In the genomic region with DNA sequence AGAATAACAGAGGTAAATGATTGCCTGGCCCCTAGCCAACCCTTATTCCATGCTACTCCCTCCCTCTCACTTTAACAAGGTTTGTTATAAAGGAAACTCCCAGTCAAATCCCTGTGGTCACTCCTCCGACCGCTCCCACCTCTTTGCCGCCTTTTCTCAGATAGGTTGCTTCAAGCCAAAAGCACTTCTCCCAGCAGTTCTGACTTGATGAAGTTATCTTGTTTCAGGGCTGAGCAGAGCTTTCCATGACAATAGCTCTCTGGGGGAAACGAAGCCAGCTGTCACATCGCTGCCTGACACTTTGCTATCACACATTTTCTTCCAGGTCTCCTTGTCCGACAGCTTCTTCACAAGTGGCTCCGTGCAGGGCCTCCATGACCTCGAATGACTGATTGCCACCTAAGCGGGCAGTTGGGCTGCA, we compare ENCODE assay signal across 24 cellular contexts.
DNase-seq lines count a peak whose midpoint lies in the region; ATAC-seq and TF ChIP-seq lines count a peak whose summit lies in the region.
"Had no signal": no experiment of that assay in that cellular context is flagged by ENCODE, and none has a peak within 500 bp of the region (broad histone marks: within the 10 kb centered on the region; RNA-seq: fewer than 3 reads in every experiment).

No MANE protein-coding gene starts in this region.

- TF ChIP-seq CTCF in heart left ventricle (IDR thresholded peaks at IDR 0.05) (no peak), mucosa of descending colon (IDR thresholded peaks at IDR 0.05) (no peak), vagina (IDR thresholded peaks at IDR 0.05) (no peak), lower leg skin (IDR thresholded peaks at IDR 0.05) (no peak)

- peak; percentile 99 for DNase-seq in NCI-H82 treated with DMSO at 0.1 percent for 48 hours (lab: John Stamatoyannopoulos, UW; ENCODE audit: unreplicated experiment)
- no peak for DNase-seq in NCI-H82 (lab: John Stamatoyannopoulos, UW)
- DNase-seq in heart left ventricle = peak in 4 of 5 donors; percentile 61 to 87 (median 72)
- DNase-seq in mucosa of descending colon = peak in 2 of 3 donors; percentile 36 to 81
- DNase-seq in vagina (ENCODE audit: extremely low spot score in 2 of 2) = peak; percentile 49 to 86
- no peak for DNase-seq in lower leg skin (ENCODE audit: low spot score in 2 of 2)
- no peak for DNase-seq in activated T-cell treated with anti-CD3 and anti-CD28 coated beads, Interleukin-2, amount 50 U/mL, for 1 hour
- DNase-seq in mesenteric fat pad (ENCODE audit: low spot score) = no peak
- DNase-seq: 8988T; activated CD4-positive, alpha-beta memory T cell treated with anti-CD3 and anti-CD28 coated beads, Interleukin-2, amount 10 ng/mL, durations not matched to agents 7 days and 5 days; activated CD8-positive, alpha-beta memory T cell treated with anti-CD3 and anti-CD28 coated beads, Interleukin-2, amount 50 U/mL, for 4 hours; activated naive CD4-positive, alpha-beta T cell treated with anti-CD3 and anti-CD28 coated beads, Interleukin-2, amount 10 ng/mL, durations not matched to agents 7 days and 5 days; C1 segment of cervical spinal cord; gastrocnemius medialis; HFFc6; left lung; naive B cell; NCI-H1694; NCI-H526 treated with DMSO at 0.1 percent for 48 hours; nucleus accumbens; SHP77; stimulated activated CD4-positive, alpha-beta T cell treated with anti-CD3 and anti-CD28 coated beads, Interleukin-4, amount 100 ng/mL, for 4 hours had no signal

- H3K4me1 ChIP-seq in heart left ventricle (peaks cover 0 to 39% (median 5%) of the 10 kb centered on the region in 12 donors), mucosa of descending colon (ENCODE audit: low read depth) (peaks cover 8% of the 10 kb centered on the region), vagina (peaks cover 3% of the 10 kb centered on the region)
- H3K4me1 ChIP-seq: left lung, prostate gland had no signal

- no peak overlapping the region for H3K4me3 ChIP-seq in heart left ventricle
- H3K4me3 ChIP-seq in mucosa of descending colon = no peak overlapping the region
- no peak overlapping the region for H3K4me3 ChIP-seq in vagina
- H3K4me3 ChIP-seq in lower leg skin (ENCODE audit: low read depth, poor library complexity, severe bottlenecking) = no peak overlapping the region
- H3K4me3 ChIP-seq: gastrocnemius medialis, left lung, prostate gland had no signal

- 24 to 32% (median 28%) methylated on average over 9 of the region's 9 CpGs for WGBS in heart left ventricle, 4 donors
- WGBS in lower leg skin, 2 donors = 73 to 80% methylated on average over 9 of the region's 9 CpGs

- intact Hi-C loops in heart left ventricle (cut with DNase I) = loop anchor here in 5 of 10 donors (1.0 to 5.0 kb wide), 7 partner anchors 47 to 122 kb away; no protein-coding TSS in a partner anchor
- intact Hi-C loops in mucosa of descending colon (cut with DNase I, micrococcal nuclease) = no loop called here
- intact Hi-C loops in vagina (cut with DNase I) = no loop called here
- intact Hi-C loops in lower leg skin (cut with DNase I; ENCODE audit: low total_unique reads) = no loop called here

- peaks cover 0 to 8% (median 0%) of the 10 kb centered on the region in 12 donors for H3K9me3 ChIP-seq in heart left ventricle
- H3K9me3 ChIP-seq in mucosa of descending colon = no peaks in the 10 kb centered on the region
- H3K9me3 ChIP-seq in vagina = no peaks in the 10 kb centered on the region
- H3K9me3 ChIP-seq: gastrocnemius medialis, left lung, prostate gland had no signal

- TF ChIP-seq POLR2A in heart left ventricle (IDR thresholded peaks at IDR 0.05) (no peak), vagina (IDR thresholded peaks at IDR 0.05) (no peak), lower leg skin (IDR thresholded peaks at IDR 0.05) (no peak)

- ATAC-seq in heart left ventricle (peak; percentile 75 to 89 (median 86)), mucosa of descending colon (peak; percentile 81)
- ATAC-seq: gastrocnemius medialis; left lung; stimulated activated effector memory CD8-positive, alpha-beta T cell treated with anti-CD3 and anti-CD28 coated beads, Interleukin-12 subunit alpha, Interleukin-12 subunit beta, amount 100 ng/mL, for 72 hours had no signal

- H3K36me3 ChIP-seq in heart left ventricle = no peaks in the 10 kb centered on the region
- H3K36me3 ChIP-seq in mucosa of descending colon (ENCODE audit: low read depth) = no peaks in the 10 kb centered on the region
- H3K36me3 ChIP-seq in vagina = no peaks in the 10 kb centered on the region
- H3K36me3 ChIP-seq: gastrocnemius medialis, left lung, prostate gland had no signal

- H3K27me3 ChIP-seq in heart left ventricle (no peaks in the 10 kb centered on the region), vagina (no peaks in the 10 kb centered on the region)
- H3K27me3 ChIP-seq: gastrocnemius medialis, left lung had no signal

- H3K27ac ChIP-seq in heart left ventricle (peak overlapping the region in 9 of 12 donors; percentile 53 to 82 (median 64)), vagina (no peak overlapping the region)
- H3K27ac ChIP-seq: gastrocnemius medialis, left lung, prostate gland had no signal

Comparison
In these comparisons a context has a peak if more than half of its experiments do, and no peak if none do; other contexts are left out.
1. DNase-seq: peak in NCI-H82 treated with DMSO at 0.1 percent for 48 hours (single experiment), heart left ventricle (4 of 5), mucosa of descending colon (2 of 3) and vagina (2 of 2); none in NCI-H82 (single experiment), lower leg skin (0 of 2), activated T-cell treated with anti-CD3 and anti-CD28 coated beads, Interleukin-2, amount 50 U/mL, for 1 hour (single experiment) and mesenteric fat pad (single experiment).